In the genomic region with DNA sequence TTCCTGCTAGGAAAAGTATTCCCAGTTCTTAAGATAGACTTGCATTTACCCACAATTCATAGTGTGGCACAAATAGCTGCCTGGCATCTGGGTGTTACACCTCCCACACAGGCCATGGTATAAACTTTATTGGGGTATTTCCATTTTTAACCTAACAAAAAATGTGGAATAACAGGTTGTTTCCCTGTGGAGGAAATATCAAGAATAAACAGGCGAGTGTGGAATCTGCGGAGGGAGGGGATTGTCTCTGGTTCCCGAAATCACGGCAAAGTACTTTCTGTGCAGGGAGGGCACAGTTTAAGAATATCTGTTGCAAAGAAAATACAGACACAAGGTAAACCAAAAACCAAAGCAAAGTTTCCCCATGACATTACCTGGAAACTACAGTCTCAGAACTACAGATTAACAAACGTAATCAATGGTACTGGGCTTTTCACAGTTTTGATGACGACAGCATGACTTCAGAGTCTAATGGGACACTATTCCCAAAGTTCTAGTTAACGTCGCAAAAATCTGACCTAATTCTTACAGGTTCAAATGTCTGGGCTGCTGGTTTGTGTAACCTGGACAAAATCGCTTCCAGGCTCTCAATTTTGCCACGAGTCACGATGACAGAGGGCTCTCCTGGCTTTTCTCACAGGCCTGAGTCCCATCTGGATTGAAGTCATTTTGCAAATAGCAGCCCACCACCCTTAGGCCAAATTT, we compare ENCODE assay signal across 8 cellular contexts.
A peak's percentile ranks its signal among the peaks of the same experiment; 100 is the strongest.
DNase-seq lines count a peak whose midpoint lies in the region; ATAC-seq and TF ChIP-seq lines count a peak whose summit lies in the region.

No MANE protein-coding gene starts in this region.

- H2AFZ ChIP-seq in SU-DHL-6 (ENCODE audit: low read depth, low read length, severe bottlenecking) = no peak overlapping the region

- no peak for ATAC-seq in GM18907 (IDR thresholded peaks at IDR 0.05; ENCODE audit: unreplicated experiment)
- ATAC-seq in GM18511 (IDR thresholded peaks at IDR 0.05; ENCODE audit: unreplicated experiment) = no peak
- ATAC-seq in GM18517 (IDR thresholded peaks at IDR 0.05; ENCODE audit: unreplicated experiment) = no peak

- no peak for TF ChIP-seq CTCF in GM12865 (IDR thresholded peaks at IDR 0.05; ENCODE audit: insufficient read depth, low read depth, low read length, missing control alignments)
- no peak for TF ChIP-seq CTCF in SU-DHL-6 (IDR thresholded peaks at IDR 0.05; ENCODE audit: insufficient read depth, low read length, poor library complexity, severe bottlenecking)
- no peak for TF ChIP-seq CTCF in retinal pigment epithelial cell (conservative IDR thresholded peaks at IDR 0.05; ENCODE audit: low read depth, low read length)

- peaks cover 19% of the 10 kb centered on the region for H3F3A ChIP-seq in SU-DHL-6 (ENCODE audit: insufficient read depth)

- H3K4me3 ChIP-seq in GM12865 (ENCODE audit: low read depth, low read length) (peak overlapping the region; percentile 84), SU-DHL-6 (ENCODE audit: insufficient read depth, low read length, poor library complexity, severe bottlenecking) (peak overlapping the region; percentile 80), retinal pigment epithelial cell (ENCODE audit: low read length) (peak overlapping the region; percentile 74)

- H3K36me3 ChIP-seq in SU-DHL-6 (ENCODE audit: low read length) = 0 out of 2 replicates have a peak, but pooled peaks cover 9% of the 10 kb centered on the region

- no peaks in the 10 kb centered on the region for H3K27me3 ChIP-seq in SU-DHL-6 (ENCODE audit: low read length)

- H3K9me2 ChIP-seq in SU-DHL-6 (replicated peaks; ENCODE audit: insufficient read depth, low read length) = no peaks in the 10 kb centered on the region

- H3K4me2 ChIP-seq in SU-DHL-6 (ENCODE audit: low read depth, low read length, poor library complexity, severe bottlenecking) = peak overlapping the region; percentile 92

- H3K9me3 ChIP-seq in SU-DHL-6 (ENCODE audit: insufficient read depth, low read length) = no peaks in the 10 kb centered on the region

- H3K79me2 ChIP-seq in SU-DHL-6 (ENCODE audit: insufficient read depth, low read length) = peaks cover 59% of the 10 kb centered on the region

- DNase-seq in GM12865 (ENCODE audit: low read depth) (no peak), fibroblast of peridontal ligament (ENCODE audit: extremely low read depth) (peak; percentile 29), retinal pigment epithelial cell (ENCODE audit: low read depth) (no peak), NCI-H187 (lab: John Stamatoyannopoulos, UW) (no peak)

- peak overlapping the region; percentile 87 for H3K27ac ChIP-seq in SU-DHL-6 (ENCODE audit: low read depth, low read length)

- peaks cover 43% of the 10 kb centered on the region for H4K20me1 ChIP-seq in SU-DHL-6 (ENCODE audit: low read depth, low read length)

- H3K9ac ChIP-seq in SU-DHL-6 (ENCODE audit: low read length) = peak overlapping the region; percentile 85
